16 cellular contexts compared by ENCODE assay signal in the genomic region with DNA sequence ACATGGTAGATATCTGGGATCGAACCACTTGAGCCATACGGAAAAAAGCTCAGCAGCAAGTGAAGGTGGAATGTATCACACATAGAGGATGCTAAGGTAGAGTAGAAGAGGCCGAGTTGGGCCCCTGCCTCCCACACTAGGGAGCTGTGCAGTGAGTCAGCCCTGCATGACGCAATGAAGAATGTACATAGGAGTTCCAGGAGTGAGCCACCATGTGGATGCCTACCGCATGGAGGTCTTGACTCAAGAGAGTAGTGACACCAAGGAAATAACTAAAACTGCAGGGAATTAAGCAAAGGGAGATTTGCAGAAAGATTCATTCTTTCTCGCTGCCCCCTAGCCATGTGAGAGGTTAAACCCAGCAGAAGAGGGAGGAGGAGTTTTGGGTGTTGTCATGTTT.
DNase-seq lines count a peak whose midpoint lies in the region; ATAC-seq, FAIRE-seq and TF ChIP-seq lines count a peak whose summit lies in the region.
"Had no signal": no experiment of that assay in that cellular context is flagged by ENCODE, and none has a peak within 500 bp of the region (broad histone marks: within the 10 kb centered on the region; RNA-seq: fewer than 3 reads in every experiment).

No MANE protein-coding gene starts in this region.

- peak; percentile 17 for FAIRE-seq in RCC 7860 (lab: Jason Lieb, UNC)

- no peaks in the 10 kb centered on the region for H3K36me3 Mint-ChIP-seq in natural killer cell treated with Interleukin-12 subunit alpha and Interleukin-12 subunit beta and Interleukin-15 and Interleukin-18, amount 100 ng/mL, for 72 hours
- no peaks in the 10 kb centered on the region for H3K36me3 Mint-ChIP-seq in natural killer cell
- H3K36me3 Mint-ChIP-seq: T-cell had no signal

- H3K4me1 Mint-ChIP-seq in natural killer cell treated with Interleukin-12 subunit alpha and Interleukin-12 subunit beta and Interleukin-15 and Interleukin-18, amount 100 ng/mL, for 72 hours (ENCODE audit: low read depth in 2 of 2), result no peaks in the 10 kb centered on the region
- no peaks in the 10 kb centered on the region for H3K4me1 Mint-ChIP-seq in natural killer cell
- H3K4me1 Mint-ChIP-seq: T-cell had no signal

- ATAC-seq in natural killer cell treated with Interleukin-12 subunit alpha and Interleukin-12 subunit beta and Interleukin-15 and Interleukin-18, amount 100 ng/mL, for 72 hours, result peak; percentile 51 to 55
- ATAC-seq in natural killer cell, result no peak
- ATAC-seq in GM19463 (IDR thresholded peaks at IDR 0.05; ENCODE audit: unreplicated experiment), result no peak
- no peak for ATAC-seq in GM21619 (IDR thresholded peaks at IDR 0.05; ENCODE audit: unreplicated experiment)
- ATAC-seq: left lung, T-cell had no signal

- no peak overlapping the region for H3K4me3 ChIP-seq in epithelial cell of esophagus (ENCODE audit: low read length)
- H3K4me3 ChIP-seq: dorsolateral prefrontal cortex, left lung had no signal

- TF ChIP-seq CTCF in natural killer cell (IDR thresholded peaks at IDR 0.05), result no peak
- TF ChIP-seq CTCF in epithelial cell of esophagus (IDR thresholded peaks at IDR 0.05; ENCODE audit: insufficient read depth, low read depth, low read length, missing control alignments), result no peak

- no peak overlapping the region for H3K4me3 Mint-ChIP-seq in natural killer cell treated with Interleukin-12 subunit alpha and Interleukin-12 subunit beta and Interleukin-15 and Interleukin-18, amount 100 ng/mL, for 72 hours
- no peak overlapping the region for H3K4me3 Mint-ChIP-seq in natural killer cell
- H3K4me3 Mint-ChIP-seq: stimulated activated naive CD8-positive, alpha-beta T cell treated with anti-CD3 and anti-CD28 coated beads, Interleukin-15, Interleukin-2, amounts not matched to agents 100 ng/mL and 50 ng/mL, for 24 hours; T-cell had no signal

- H3K9me3 Mint-ChIP-seq in natural killer cell treated with Interleukin-12 subunit alpha and Interleukin-12 subunit beta and Interleukin-15 and Interleukin-18, amount 100 ng/mL, for 72 hours, result peaks cover 6% of the 10 kb centered on the region
- H3K9me3 Mint-ChIP-seq in natural killer cell, result no peaks in the 10 kb centered on the region

- H3K27me3 Mint-ChIP-seq in natural killer cell treated with Interleukin-12 subunit alpha and Interleukin-12 subunit beta and Interleukin-15 and Interleukin-18, amount 100 ng/mL, for 72 hours, result no peaks in the 10 kb centered on the region
- no peaks in the 10 kb centered on the region for H3K27me3 Mint-ChIP-seq in natural killer cell (ENCODE audit: low read depth in 2 of 2)
- H3K27me3 Mint-ChIP-seq: stimulated activated naive CD8-positive, alpha-beta T cell treated with anti-CD3 and anti-CD28 coated beads, Interleukin-15, Interleukin-2, amounts not matched to agents 100 ng/mL and 50 ng/mL, for 24 hours; T-cell had no signal

- DNase-seq in natural killer cell treated with Interleukin-12 subunit alpha and Interleukin-12 subunit beta and Interleukin-15 and Interleukin-18, amount 100 ng/mL, for 72 hours (ENCODE audit: low spot score), result no peak
- DNase-seq in natural killer cell, result no peak
- peak; percentile 69 for DNase-seq in RCC 7860 (ENCODE audit: low spot score)
- peak; percentile 36 for DNase-seq in epithelial cell of esophagus (ENCODE audit: low read depth)
- DNase-seq in effector CD4-positive, alpha-beta T cell, result no peak
- no peak for DNase-seq in nucleus accumbens (lab: John Stamatoyannopoulos, UW)
- DNase-seq: activated CD8-positive, alpha-beta memory T cell treated with anti-CD3 and anti-CD28 coated beads, Interleukin-2, amount 50 U/mL, for 4 hours; activated naive CD4-positive, alpha-beta T cell; dorsolateral prefrontal cortex; left lung; NCI-H510A; posterior cingulate gyrus; T-cell had no signal

- no peak overlapping the region for H3K27ac Mint-ChIP-seq in natural killer cell treated with Interleukin-12 subunit alpha and Interleukin-12 subunit beta and Interleukin-15 and Interleukin-18, amount 100 ng/mL, for 72 hours
- H3K27ac Mint-ChIP-seq in natural killer cell, result no peak overlapping the region
- H3K27ac Mint-ChIP-seq: stimulated activated naive CD8-positive, alpha-beta T cell treated with anti-CD3 and anti-CD28 coated beads, Interleukin-15, Interleukin-2, amounts not matched to agents 100 ng/mL and 50 ng/mL, for 24 hours; T-cell had no signal

- intact Hi-C loops in natural killer cell (cut with micrococcal nuclease), result no loop called here

Comparison
In these comparisons a context has a peak if more than half of its experiments do, and no peak if none do; other contexts are left out.
1. ATAC-seq: peak in natural killer cell treated with Interleukin-12 subunit alpha and Interleukin-12 subunit beta and Interleukin-15 and Interleukin-18, amount 100 ng/mL, for 72 hours (2 of 2); none in natural killer cell (0 of 3), GM19463 (single experiment) and GM21619 (single experiment).
2. DNase-seq: peak in RCC 7860 (single experiment) and epithelial cell of esophagus (single experiment); none in natural killer cell treated with Interleukin-12 subunit alpha and Interleukin-12 subunit beta and Interleukin-15 and Interleukin-18, amount 100 ng/mL, for 72 hours (single experiment), natural killer cell (single experiment), effector CD4-positive, alpha-beta T cell (single experiment) and nucleus accumbens (0 of 56).